In genomic region chr16:14464796-14465195, GRCh38 we compare ENCODE assay signal across 25 cellular contexts.
"Had no signal": no experiment of that assay in that cellular context is flagged by ENCODE, and none has a peak within 500 bp of the region (broad histone marks: within the 10 kb centered on the region; RNA-seq: fewer than 3 reads in every experiment).

No MANE protein-coding gene starts in this region.

- ATAC-seq: activated CD4-positive, CD25-positive, alpha-beta regulatory T cell treated with anti-CD3 and anti-CD28 coated beads, Interleukin-2, amount 50 U/mL, for 24 hours; activated CD8-positive, alpha-beta T cell treated with anti-CD3 and anti-CD28 coated beads for 36 hours; effector memory CD8-positive, alpha-beta T cell; esophagus mucosa; T-helper 17 cell had no signal

- DNase-seq: activated B cell treated with CpG ODN at 0.5 μM for 24 hours; activated CD4-positive, alpha-beta T cell treated with anti-CD3 and anti-CD28 coated beads for 48 hours; activated CD4-positive, alpha-beta T cell treated with anti-CD3 and anti-CD28 coated beads, Interleukin-2, amount 50 U/mL, for 1 hour; activated CD4-positive, alpha-beta T cell treated with anti-CD3 and anti-CD28 coated beads, Interleukin-2, amount 50 U/mL, for 48 hours; activated CD8-positive, alpha-beta memory T cell treated with anti-CD3 and anti-CD28 coated beads for 24 hours; activated CD8-positive, alpha-beta T cell treated with anti-CD3 and anti-CD28 coated beads for 36 hours; activated effector memory CD4-positive, alpha-beta T cell treated with anti-CD3 and anti-CD28 coated beads, Interleukin-2, amount 50 U/mL, for 16 hours; activated naive CD4-positive, alpha-beta T cell treated with anti-CD3 and anti-CD28 coated beads for 36 hours; activated T-cell treated with anti-CD3 and anti-CD28 coated beads, Interleukin-2, amount 50 U/mL, for 48 hours; amniotic stem cell; anterior cingulate cortex; brain microvascular endothelial cell; caudate nucleus; cortex of kidney; dermis blood vessel endothelial cell; effector CD4-positive, alpha-beta T cell; effector memory CD8-positive, alpha-beta T cell; foreskin fibroblast; head of caudate nucleus; T-helper 1 cell; T-helper 17 cell; T1000; WERI-Rb-1 had no signal

- H3K27me3 ChIP-seq: brain microvascular endothelial cell had no signal

- H3K36me3 ChIP-seq: brain microvascular endothelial cell had no signal

- H3K27ac ChIP-seq: brain microvascular endothelial cell, WERI-Rb-1 had no signal
